In the genomic region with DNA sequence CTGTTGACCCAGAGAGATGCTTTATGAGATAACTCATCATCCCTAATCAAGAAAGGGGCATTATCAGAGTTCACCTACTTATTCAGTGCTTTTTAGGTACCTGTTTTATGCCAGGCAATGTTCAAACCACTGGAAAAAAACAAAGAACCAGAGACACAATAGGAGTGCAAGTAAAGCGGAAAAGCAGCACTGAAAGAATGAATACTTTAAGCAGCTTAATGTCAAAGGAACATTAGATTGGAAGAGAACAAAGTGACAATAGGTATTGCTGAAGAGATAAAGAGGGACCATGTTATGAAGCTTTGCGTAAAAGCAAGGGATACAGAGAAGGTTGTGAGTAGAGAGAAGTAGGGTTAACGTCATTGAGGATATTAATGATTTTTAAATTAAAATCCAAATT, we compare ENCODE assay signal across 9 cellular contexts. TPM values are rescaled to one million over a fixed set of nuclear protein-coding genes. Genes with fewer than 3 reads are reported as not detected.
"Had no signal": no experiment of that assay in that cellular context is flagged by ENCODE, and none has a peak within 500 bp of the region (broad histone marks: within the 10 kb centered on the region; RNA-seq: fewer than 3 reads in every experiment).

No MANE protein-coding gene starts in this region.

- H3K4me3 ChIP-seq: K562 had no signal

- H3K27ac ChIP-seq: HL-60 had no signal

- H3K4me3 Mint-ChIP-seq: IgD-negative memory B cell had no signal

- FAIRE-seq: HepG2, HTR-8/SVneo, K562 had no signal

- H3K4me1 Mint-ChIP-seq: IgD-negative memory B cell had no signal

- ATAC-seq: HepG2, K562 had no signal

- H3K36me3 Mint-ChIP-seq: IgD-negative memory B cell had no signal

- DNase-seq: IMR-90, KBM-7, KG1 had no signal

- H3K27me3 Mint-ChIP-seq: IgD-negative memory B cell had no signal

RNA-seq across cellular contexts. Expression of a gene that starts 11.3 kb away (rescaled TPM):
- total RNA-seq: HepG2, HT1080, IMR-90, K562 had no signal
